Comparison of ENCODE assay signal across 8 cellular contexts in the genomic region with DNA sequence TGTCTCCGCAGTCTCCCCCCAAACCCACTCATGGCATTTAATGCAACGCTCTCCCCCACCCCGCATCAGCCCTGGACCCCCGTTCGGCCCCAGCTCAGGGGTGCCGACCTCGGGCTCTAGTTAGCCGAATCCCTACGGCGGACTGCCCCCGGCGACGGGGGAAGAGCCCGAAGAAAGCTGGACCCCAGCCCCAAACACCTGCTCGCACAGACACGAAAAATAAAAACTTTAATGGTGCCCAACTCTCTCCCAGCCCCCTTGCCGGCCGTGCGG. TPM values are rescaled to one million over a fixed set of nuclear protein-coding genes. Genes with fewer than 3 reads are reported as not detected.
DNase-seq lines count a peak whose midpoint lies in the region; TF ChIP-seq lines count a peak whose summit lies in the region.

No MANE protein-coding gene starts in this region.

- H3K27me3 Mint-ChIP-seq in Calu3 (ENCODE audit: unreplicated experiment): no peaks in the 10 kb centered on the region
- no peaks in the 10 kb centered on the region for H3K27me3 Mint-ChIP-seq in T-helper 1 cell treated with Interleukin-12 subunit alpha and Interleukin-12 subunit beta and Interleukin-4 antibody, amounts not matched to agents 30 μg/mL and 1 μg/mL, for 36 hours (ENCODE audit: low read depth)
- H3K27me3 Mint-ChIP-seq in progenitor cell of endocrine pancreas: peaks cover 34% of the 10 kb centered on the region

- H3K4me3 ChIP-seq in esophagus (ENCODE audit: low read depth in 1 of 2, low read length in 2 of 2): peak overlapping the region; percentile 78 to 88

- H3K27me3 ChIP-seq in esophagus (ENCODE audit: control insufficient read depth in 1 of 2, insufficient read depth in 2 of 2, low read length in 2 of 2): no peaks in the 10 kb centered on the region

- H3K9me3 ChIP-seq in esophagus (ENCODE audit: control insufficient read depth in 2 of 2, insufficient read depth in 1 of 2, low read depth in 1 of 2, low read length in 1 of 2): no peaks in the 10 kb centered on the region

- 0 to 1% methylated on average over 19 of the region's 19 CpGs for WGBS in esophagus, 2 donors

- CTCF ChIA-PET in Calu3 (lab: Charles Lee): interaction anchor here (0.6 to 0.8 kb wide), 5 partner anchors 17 to 456 kb away, joined by 3 to 4 read pairs (median 4); no protein-coding TSS in a partner anchor

- DNase-seq in Calu3 (no peak), progenitor cell of endocrine pancreas (ENCODE audit: low spot score, unreplicated experiment) (peak; percentile 18), NCI-H146 treated with DMSO at 0.1 percent for 48 hours (lab: John Stamatoyannopoulos, UW; ENCODE audit: unreplicated experiment) (no peak), NCI-H2107 treated with DMSO at 0.1 percent for 48 hours (lab: John Stamatoyannopoulos, UW; ENCODE audit: unreplicated experiment) (no peak), DMS53 (lab: John Stamatoyannopoulos, UW) (no peak), GM19238 (ENCODE audit: insufficient read length, low spot score) (no peak)

- peaks cover 52% of the 10 kb centered on the region for H3K36me3 Mint-ChIP-seq in Calu3 (ENCODE audit: insufficient read depth, unreplicated experiment)
- H3K36me3 Mint-ChIP-seq in T-helper 1 cell treated with Interleukin-12 subunit alpha and Interleukin-12 subunit beta and Interleukin-4 antibody, amounts not matched to agents 30 μg/mL and 1 μg/mL, for 36 hours (ENCODE audit: low read depth): peaks cover 14% of the 10 kb centered on the region
- H3K36me3 Mint-ChIP-seq in progenitor cell of endocrine pancreas (ENCODE audit: insufficient read depth): peaks cover 2% of the 10 kb centered on the region

- H3K4me3 Mint-ChIP-seq in Calu3 (ENCODE audit: low read depth, unreplicated experiment) (peak overlapping the region; percentile 83), progenitor cell of endocrine pancreas (ENCODE audit: low read depth) (peak overlapping the region; percentile 97)
- H3K4me3 Mint-ChIP-seq in T-helper 1 cell treated with Interleukin-12 subunit alpha and Interleukin-12 subunit beta and Interleukin-4 antibody, amounts not matched to agents 30 μg/mL and 1 μg/mL, for 36 hours: peak overlapping the region; percentile 95

- peak overlapping the region; percentile 78 to 89 for H3K27ac ChIP-seq in esophagus (ENCODE audit: low read depth in 2 of 2, low read length in 1 of 2)

- no peaks in the 10 kb centered on the region for H3K36me3 ChIP-seq in esophagus (ENCODE audit: control insufficient read depth in 2 of 2, insufficient read depth in 2 of 2, low read length in 1 of 2)

- H3K4me1 Mint-ChIP-seq in Calu3 (ENCODE audit: low read depth, unreplicated experiment) (peaks cover 19% of the 10 kb centered on the region), progenitor cell of endocrine pancreas (ENCODE audit: low read depth) (peaks cover 23% of the 10 kb centered on the region)
- peaks cover 40% of the 10 kb centered on the region for H3K4me1 Mint-ChIP-seq in T-helper 1 cell treated with Interleukin-12 subunit alpha and Interleukin-12 subunit beta and Interleukin-4 antibody, amounts not matched to agents 30 μg/mL and 1 μg/mL, for 36 hours (ENCODE audit: low read depth)

- no TSS peak for BruUV-seq in Calu3 (replicated peaks; lab: Mats Ljungman, UMichigan)

- intact Hi-C loops in Calu3 (cut with micrococcal nuclease; ENCODE audit: unreplicated experiment): no loop called here

- peak overlapping the region; percentile 94 for H3K27ac Mint-ChIP-seq in Calu3 (ENCODE audit: unreplicated experiment)
- peak overlapping the region; percentile 96 for H3K27ac Mint-ChIP-seq in T-helper 1 cell treated with Interleukin-12 subunit alpha and Interleukin-12 subunit beta and Interleukin-4 antibody, amounts not matched to agents 30 μg/mL and 1 μg/mL, for 36 hours
- peak overlapping the region; percentile 99 for H3K27ac Mint-ChIP-seq in progenitor cell of endocrine pancreas

- no peaks in the 10 kb centered on the region for H3K9me3 Mint-ChIP-seq in Calu3 (ENCODE audit: low read depth, unreplicated experiment)
- H3K9me3 Mint-ChIP-seq in T-helper 1 cell treated with Interleukin-12 subunit alpha and Interleukin-12 subunit beta and Interleukin-4 antibody, amounts not matched to agents 30 μg/mL and 1 μg/mL, for 36 hours: no peaks in the 10 kb centered on the region
- no peaks in the 10 kb centered on the region for H3K9me3 Mint-ChIP-seq in progenitor cell of endocrine pancreas (ENCODE audit: low read depth)

- TF ChIP-seq CTCF in Calu3 (IDR thresholded peaks at IDR 0.05; ENCODE audit: unreplicated experiment) (no peak), progenitor cell of endocrine pancreas (IDR thresholded peaks at IDR 0.05; ENCODE audit: unreplicated experiment) (no peak)

- peaks cover 0 to 10% of the 10 kb centered on the region in 2 donors for H3K4me1 ChIP-seq in esophagus (ENCODE audit: control insufficient read depth in 2 of 2, insufficient read depth in 2 of 2, low read length in 1 of 2)

RNA-seq across cellular contexts. Expression of gene RCC2, which starts 0.6 kb away (rescaled TPM):
- total RNA-seq in Calu3 (2022): 107 and 113 TPM in 2 replicates
- polyA plus RNA-seq in esophagus: 10 to 100 TPM; 48.8 TPM
- total RNA-seq in progenitor cell of endocrine pancreas: 193 and 196 TPM in 2 replicates
